In genomic region chrY:19567051-19567901, GRCh38 we compare ENCODE assay signal across 10 cellular contexts.
DNase-seq lines count a peak whose midpoint lies in the region; ATAC-seq and TF ChIP-seq lines count a peak whose summit lies in the region.
"Had no signal": no experiment of that assay in that cellular context is flagged by ENCODE, and none has a peak within 500 bp of the region (broad histone marks: within the 10 kb centered on the region; RNA-seq: fewer than 3 reads in every experiment).

No MANE protein-coding gene starts in this region.

- H3K27me3 ChIP-seq in gastroesophageal sphincter, result no peaks in the 10 kb centered on the region

- peak overlapping the region in 2 of 4 donors; percentile 88 to 94 for H3K27ac ChIP-seq in gastroesophageal sphincter

- in situ Hi-C loops in GM13976 (cut with MboI; ENCODE audit: low sequenced_read_pairs, unreplicated experiment), result no loop called here

- no peaks in the 10 kb centered on the region for H3K36me3 ChIP-seq in gastroesophageal sphincter

- TF ChIP-seq POLR2A in gastroesophageal sphincter (IDR thresholded peaks at IDR 0.05), result no peak

- POLR2A ChIA-PET in activated CD4-positive, alpha-beta T cell treated with anti-CD3 and anti-CD28 coated beads, Interleukin-2, amount 10 ng/mL, durations not matched to agents 7 days and 5 days (lab: Charles Lee), result interaction anchor here (0.9 to 1.3 kb wide), 2 partner anchors 64 to 177 kb away, joined by 3 to 5 read pairs; partner anchors contain the start of gene KDM5D

- peak overlapping the region; percentile 98 for H3K4me3 Mint-ChIP-seq in activated CD4-positive, alpha-beta T cell treated with anti-CD3 and anti-CD28 coated beads, Interleukin-2, amount 10 ng/mL, durations not matched to agents 7 days and 5 days

- peaks cover 19% of the 10 kb centered on the region for H3K36me3 Mint-ChIP-seq in activated CD4-positive, alpha-beta T cell treated with anti-CD3 and anti-CD28 coated beads, Interleukin-2, amount 10 ng/mL, durations not matched to agents 7 days and 5 days (ENCODE audit: low read depth)

- peaks cover 28% of the 10 kb centered on the region for H3K4me1 Mint-ChIP-seq in activated CD4-positive, alpha-beta T cell treated with anti-CD3 and anti-CD28 coated beads, Interleukin-2, amount 10 ng/mL, durations not matched to agents 7 days and 5 days

- H3K4me1 ChIP-seq in gastroesophageal sphincter, result peaks cover 0 to 14% (median 0%) of the 10 kb centered on the region in 3 donors

- WGBS in gastroesophageal sphincter (ENCODE audit: low coverage in 1 of 2), 2 donors, result 0% methylated on average over 7 of the region's 52 CpGs; no CpG with 5 or more reads in 1 of the 2 donors

- no peak for TF ChIP-seq EP300 in gastroesophageal sphincter (IDR thresholded peaks at IDR 0.05)

- no peaks in the 10 kb centered on the region for H3K9me3 ChIP-seq in gastroesophageal sphincter

- H3K9me3 Mint-ChIP-seq in activated CD4-positive, alpha-beta T cell treated with anti-CD3 and anti-CD28 coated beads, Interleukin-2, amount 10 ng/mL, durations not matched to agents 7 days and 5 days, result no peaks in the 10 kb centered on the region

- H3K27me3 Mint-ChIP-seq in activated CD4-positive, alpha-beta T cell treated with anti-CD3 and anti-CD28 coated beads, Interleukin-2, amount 10 ng/mL, durations not matched to agents 7 days and 5 days, result no peaks in the 10 kb centered on the region

- ATAC-seq in gastroesophageal sphincter, result no peak
- ATAC-seq in GM19467 (IDR thresholded peaks at IDR 0.05; ENCODE audit: unreplicated experiment), result no peak
- ATAC-seq in HG02571 (IDR thresholded peaks at IDR 0.05; ENCODE audit: unreplicated experiment), result no peak
- no peak for ATAC-seq in GM18909 (IDR thresholded peaks at IDR 0.05; ENCODE audit: poor library complexity, unreplicated experiment)
- ATAC-seq: K562 had no signal

- TF ChIP-seq CTCF in GM13976 (IDR thresholded peaks at IDR 0.05; ENCODE audit: borderline replicate concordance, control extremely low read depth, extremely low read depth, insufficient read depth, missing control alignments) (no peak), gastroesophageal sphincter (IDR thresholded peaks at IDR 0.05) (no peak)

- peak overlapping the region; percentile 100 for H3K27ac Mint-ChIP-seq in activated CD4-positive, alpha-beta T cell treated with anti-CD3 and anti-CD28 coated beads, Interleukin-2, amount 10 ng/mL, durations not matched to agents 7 days and 5 days

- peak; percentile 43 for DNase-seq in GM13976 (ENCODE audit: low spot score)
- peak; percentile 81 for DNase-seq in HS-27A (ENCODE audit: low read depth)
- peak; percentile 86 for DNase-seq in activated CD4-positive, alpha-beta T cell treated with anti-CD3 and anti-CD28 coated beads, Interleukin-2, amount 10 ng/mL, durations not matched to agents 7 days and 5 days
- DNase-seq in stimulated activated CD4-positive, alpha-beta T cell treated with anti-CD3 and anti-CD28 coated beads, Interleukin-1b, Interleukin-23, amount 100 ng/mL, for 24 hours (ENCODE audit: low read depth in 4 of 4, low spot score in 1 of 4), result peak in 3 of 4 experiments; percentile 38 to 71 (median 66)

- peak overlapping the region; percentile 72 to 97 for H3K4me3 ChIP-seq in gastroesophageal sphincter
- H3K4me3 ChIP-seq: K562, lung had no signal

- CTCF ChIA-PET in activated CD4-positive, alpha-beta T cell treated with anti-CD3 and anti-CD28 coated beads, Interleukin-2, amount 10 ng/mL, durations not matched to agents 7 days and 5 days (lab: Charles Lee), result no interaction called here
